ENCODE assay signal across 25 cellular contexts in the genomic region with DNA sequence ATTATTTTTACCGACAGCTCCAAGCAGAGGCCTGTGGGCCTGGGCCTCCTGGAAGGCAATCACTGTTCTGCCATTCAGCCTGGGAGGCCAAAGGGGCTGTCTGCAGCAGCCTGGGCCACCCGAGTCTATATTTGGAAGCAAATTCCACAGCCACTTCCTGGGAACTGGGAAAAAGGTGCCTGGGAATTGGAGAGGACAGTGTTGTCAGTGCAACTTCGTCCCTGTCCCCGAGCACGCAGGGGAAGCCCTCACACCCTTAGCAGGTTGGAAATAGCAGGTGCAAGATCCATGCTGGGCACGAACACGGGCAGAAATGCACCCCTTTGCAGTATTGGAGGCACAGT. TPM values are rescaled to one million over a fixed set of nuclear protein-coding genes. Genes with fewer than 3 reads are reported as not detected.
DNase-seq lines count a peak whose midpoint lies in the region; ATAC-seq and TF ChIP-seq lines count a peak whose summit lies in the region.
"Had no signal": no experiment of that assay in that cellular context is flagged by ENCODE, and none has a peak within 500 bp of the region (broad histone marks: within the 10 kb centered on the region; RNA-seq: fewer than 3 reads in every experiment).

No MANE protein-coding gene starts in this region.

- DNase-seq in GM13977 (ENCODE audit: low spot score) (peak; percentile 18), epidermal melanocyte (ENCODE audit: insufficient read length, low spot score) (peak; percentile 11), heart right ventricle (no peak), glomerular visceral epithelial cell (ENCODE audit: extremely low spot score) (no peak), posterior vena cava (ENCODE audit: low spot score) (no peak)
- DNase-seq: Calu3; DMS79 treated with DMSO at 0.1 percent for 48 hours; KG1; MG63; NCI-H1105 treated with DMSO at 0.1 percent for 48 hours; NCI-H146; NCI-H1930; NCI-H2107; NCI-H446; NCI-H526; NCI-H82; NK-92 treated with Interleukin-12 subunit alpha and Interleukin-12 subunit beta, amount 100 ng/mL, for 24 hours; PC-9; SHP77 had no signal

- no peak overlapping the region for H3K9ac ChIP-seq in iPS-15b (ENCODE audit: low read depth, low read length)

- 25 to 32% methylated on average over 7 of the region's 7 CpGs for WGBS in heart right ventricle, 2 donors

- peaks cover 0 to 62% (median 54%) of the 10 kb centered on the region in 7 donors for H3K27me3 ChIP-seq in heart right ventricle
- H3K27me3 ChIP-seq in iPS-15b (ENCODE audit: control insufficient read depth, insufficient read depth, low read length), result peaks cover 99% of the 10 kb centered on the region
- H3K27me3 ChIP-seq: MG63 had no signal

- ATAC-seq in heart right ventricle, result peak in 5 of 8 donors; percentile 22 to 58 (median 49)
- no peak for ATAC-seq in HG03280 (IDR thresholded peaks at IDR 0.05; ENCODE audit: unreplicated experiment)
- ATAC-seq: HCT116 had no signal

- H3K4me1 ChIP-seq in heart right ventricle, result peaks cover 0 to 17% (median 6%) of the 10 kb centered on the region in 9 donors
- peaks cover 2% of the 10 kb centered on the region for H3K4me1 ChIP-seq in iPS-15b (ENCODE audit: control insufficient read depth, insufficient read depth, low read length)

- intact Hi-C loops in heart right ventricle (cut with DNase I), result no loop called here
- intact Hi-C loops in posterior vena cava (cut with DNase I), result no loop called here

- H3K4me3 ChIP-seq in heart right ventricle (no peak overlapping the region), iPS-15b (ENCODE audit: low read depth, low read length) (peak overlapping the region; percentile 13)
- H3K4me3 ChIP-seq: MG63, PC-9 had no signal

- no peaks in the 10 kb centered on the region for H3K36me3 ChIP-seq in heart right ventricle
- no peaks in the 10 kb centered on the region for H3K36me3 ChIP-seq in iPS-15b (ENCODE audit: control insufficient read depth, insufficient read depth, low read length)
- H3K36me3 ChIP-seq: MG63 had no signal

- in situ Hi-C loops in GM13977 (cut with MboI; ENCODE audit: low pct_unique_long_range_greater_than_20kb, low sequenced_read_pairs, unreplicated experiment), result loop anchor here (25.0 kb wide), 2 partner anchors 272 to 953 kb away; a partner anchor contains a TSS

- H3K9me3 ChIP-seq in heart right ventricle, result no peaks in the 10 kb centered on the region
- H3K9me3 ChIP-seq in iPS-15b (ENCODE audit: control insufficient read depth, insufficient read depth, low read length), result no peaks in the 10 kb centered on the region
- H3K9me3 ChIP-seq: MG63 had no signal

- TF ChIP-seq CTCF in GM13977 (IDR thresholded peaks at IDR 0.05; ENCODE audit: extremely low read depth, insufficient read depth, missing control alignments), result no peak
- no peak for TF ChIP-seq CTCF in heart right ventricle (IDR thresholded peaks at IDR 0.05)

- H3K27ac ChIP-seq in heart right ventricle, result peak overlapping the region in 1 of 10 donors; percentile 50
- H3K27ac ChIP-seq: PC-9 had no signal

RNA-seq across cellular contexts. Expression of a gene that starts 9.6 kb away (rescaled TPM):
- total RNA-seq in heart right ventricle, result 10 to 100 TPM; 24.6 to 70.1 (median 54.3) TPM
- polyA plus RNA-seq in heart right ventricle, result 10 to 100 TPM in 1 of 2 donors, 1 to 10 TPM in 1; 4.0 to 30.2 TPM
- not detected for total RNA-seq in posterior vena cava
- total RNA-seq: A172, Calu3, H4, PC-9, RPMI7951 had no signal

Comparison
In these comparisons a context has a peak if more than half of its experiments do, and no peak if none do; other contexts are left out.
1. DNase-seq: peak in GM13977 (single experiment) and epidermal melanocyte (single experiment); none in heart right ventricle (0 of 2), glomerular visceral epithelial cell (single experiment) and posterior vena cava (single experiment).
2. RNA of a gene that starts 9.6 kb away (total RNA-seq): 24.6 to 70.1 TPM in heart right ventricle; not detected in posterior vena cava; every median in the first group is over 10 times any median in the second.